1 cellular context compared by ENCODE assay signal in the genomic region with DNA sequence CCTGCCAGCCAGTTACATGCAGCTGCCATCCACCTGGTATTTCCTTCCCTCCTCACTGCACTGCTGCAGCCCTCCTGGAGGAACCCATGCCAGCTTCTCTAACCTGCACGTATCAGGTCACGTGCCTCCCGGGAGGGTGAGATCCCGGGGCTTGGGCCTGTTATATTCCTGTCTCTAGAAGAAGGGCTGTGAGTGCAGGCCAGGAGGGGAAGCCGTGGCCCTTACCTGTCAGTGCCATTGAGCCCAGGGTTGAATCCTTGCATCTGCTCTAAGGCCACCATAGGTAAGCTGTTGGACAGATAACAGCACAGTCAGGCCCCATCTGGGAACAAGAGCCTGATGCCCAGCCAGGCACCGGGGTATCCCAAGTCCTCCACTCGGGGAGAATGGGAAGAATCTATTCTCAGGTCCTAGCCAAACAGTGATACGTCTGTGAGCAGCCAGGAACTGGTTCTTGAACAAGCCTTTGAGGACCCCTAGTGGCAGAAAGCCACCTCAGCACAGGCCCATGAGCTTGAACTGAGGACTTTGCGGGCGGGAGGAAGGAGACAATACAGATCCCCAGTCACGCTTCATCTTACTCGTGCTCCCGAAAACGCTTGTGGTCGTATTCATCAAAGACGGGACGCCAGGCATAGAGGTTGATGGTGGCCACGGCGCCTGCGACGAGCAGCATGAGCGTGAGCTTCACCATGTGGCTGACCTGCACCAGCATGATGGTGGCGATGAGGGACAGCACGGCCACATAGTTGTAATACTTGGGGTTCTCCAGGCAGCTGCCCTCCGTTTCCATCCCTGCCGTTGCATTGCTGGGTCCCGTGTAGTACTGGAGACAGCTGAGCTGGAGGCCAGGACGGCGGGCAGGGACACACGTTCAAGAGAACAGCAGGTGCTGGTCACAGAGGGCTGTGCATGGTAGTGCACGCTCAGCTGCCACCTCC.
A peak's percentile ranks its signal among the peaks of the same experiment; 100 is the strongest.
TF ChIP-seq lines count a peak whose summit lies in the region.

No MANE protein-coding gene starts in this region.

TF ChIP-seq in SK-N-SH, 30 proteins besides CTCF, POLR2A, EP300 and RAD21 (continued from another document):
- TF ChIP-seq, protein P1, sequence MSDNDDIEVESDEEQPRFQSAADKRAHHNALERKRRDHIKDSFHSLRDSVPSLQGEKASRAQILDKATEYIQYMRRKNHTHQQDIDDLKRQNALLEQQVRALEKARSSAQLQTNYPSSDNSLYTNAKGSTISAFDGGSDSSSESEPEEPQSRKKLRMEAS (IDR thresholded peaks at IDR 0.05; ENCODE audit: low read depth) = peak; percentile 39; the same call in 1 of the 2 replicates
- TF ChIP-seq FOXM1 (IDR thresholded peaks at IDR 0.05; ENCODE audit: low read depth) (no peak), JUND (IDR thresholded peaks at IDR 0.05) (no peak), TEAD4 (IDR thresholded peaks at IDR 0.05; ENCODE audit: borderline replicate concordance, insufficient read depth) (no peak), YY1 (IDR thresholded peaks at IDR 0.05; ENCODE audit: low read depth) (no peak), CHD2 (IDR thresholded peaks at IDR 0.05; ENCODE audit: low read length, partially characterized antibody) (peak; percentile 59)
